15 cellular contexts compared by ENCODE assay signal in the genomic region with DNA sequence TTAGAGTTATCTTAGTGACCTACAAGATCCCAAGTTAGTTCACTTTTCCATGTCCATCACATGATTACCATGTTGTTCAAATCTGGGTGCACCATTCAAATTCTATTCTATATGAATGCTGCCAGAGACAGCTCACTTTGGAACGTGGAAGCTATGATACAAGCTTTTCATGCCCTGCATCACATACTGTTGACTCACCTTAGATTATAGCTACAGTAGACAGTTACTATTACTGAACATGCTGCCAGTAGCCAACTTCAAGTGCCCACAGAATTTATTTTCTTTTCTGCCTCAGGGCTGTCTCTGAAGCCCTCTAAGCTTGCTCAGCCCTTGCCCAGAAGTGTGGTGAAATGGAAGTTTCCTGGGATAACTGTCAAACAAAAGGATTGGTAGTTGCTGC.
"Had no signal": no experiment of that assay in that cellular context is flagged by ENCODE, and none has a peak within 500 bp of the region (broad histone marks: within the 10 kb centered on the region; RNA-seq: fewer than 3 reads in every experiment).

No MANE protein-coding gene starts in this region.

- H3K4me3 ChIP-seq: breast epithelium, lung, spleen had no signal

- H3K4me1 ChIP-seq: breast epithelium, spleen had no signal

- H3K27me3 ChIP-seq: breast epithelium, spleen had no signal

- FAIRE-seq: frontal cortex, kidney had no signal

- DNase-seq: activated CD4-positive, alpha-beta T cell treated with anti-CD3 and anti-CD28 coated beads, Interleukin-2, amount 10 ng/mL, durations not matched to agents 7 days and 5 days; activated CD8-positive, alpha-beta T cell treated with anti-CD3 and anti-CD28 coated beads, Interleukin-2, amount 10 ng/mL, durations not matched to agents 7 days and 5 days; activated naive CD4-positive, alpha-beta T cell treated with Interleukin-2 at 50 U/mL for 16 hours; activated T-cell treated with anti-CD3 and anti-CD28 coated beads, Interleukin-2, amount 50 U/mL, for 24 hours; anterior cingulate cortex; head of caudate nucleus; kidney; nucleus accumbens; spleen; stimulated activated CD4-positive, alpha-beta T cell treated with anti-CD3 and anti-CD28 coated beads, Interleukin-4, amount 100 ng/mL, for 4 hours had no signal

- H3K27ac ChIP-seq: breast epithelium, spleen had no signal

- H3K9me3 ChIP-seq: breast epithelium, spleen had no signal

- ATAC-seq: activated CD8-positive, alpha-beta T cell treated with anti-CD3 and anti-CD28 coated beads, Interleukin-2, amount 10 ng/mL, durations not matched to agents 7 days and 5 days; left lobe of liver; stimulated activated memory B cell treated with anti-CD40 and anti-IgM and Interleukin-4, amounts not matched to agents 10 μg/mL and 1 μg/mL and 100 μg/mL, for 72 hours had no signal

- H3K36me3 ChIP-seq: breast epithelium, spleen had no signal
